In genomic region chr11:116541460-116541859, GRCh38 we compare ENCODE assay signal across 21 cellular contexts.
DNase-seq lines count a peak whose midpoint lies in the region; ATAC-seq, FAIRE-seq and TF ChIP-seq lines count a peak whose summit lies in the region.
"Had no signal": no experiment of that assay in that cellular context is flagged by ENCODE, and none has a peak within 500 bp of the region (broad histone marks: within the 10 kb centered on the region; RNA-seq: fewer than 3 reads in every experiment).

No MANE protein-coding gene starts in this region.

- no peaks in the 10 kb centered on the region for H3K36me3 ChIP-seq in HEK293 (ENCODE audit: control insufficient read depth in 2 of 2, insufficient read depth in 1 of 2, low read length in 2 of 2)

- no peaks in the 10 kb centered on the region for H3K9me3 ChIP-seq in HEK293 (ENCODE audit: control insufficient read depth, insufficient read depth, low read depth, low read length)

- H3K9me3 Mint-ChIP-seq in memory B cell = peaks cover 2% of the 10 kb centered on the region
- H3K9me3 Mint-ChIP-seq: IgD-negative memory B cell had no signal

- ATAC-seq in HG03521 (IDR thresholded peaks at IDR 0.05; ENCODE audit: unreplicated experiment) (peak; percentile 67), memory B cell (ENCODE audit: low read depth) (peak; percentile 39), GM21447 (IDR thresholded peaks at IDR 0.05; ENCODE audit: unreplicated experiment) (no peak)
- ATAC-seq: Panc1 had no signal

- H3K4me1 Mint-ChIP-seq in memory B cell = no peaks in the 10 kb centered on the region
- H3K4me1 Mint-ChIP-seq: IgD-negative memory B cell had no signal

- no peak overlapping the region for H3K4me3 Mint-ChIP-seq in memory B cell
- H3K4me3 Mint-ChIP-seq: IgD-negative memory B cell had no signal

- no peaks in the 10 kb centered on the region for H3K4me1 ChIP-seq in HEK293 (ENCODE audit: control insufficient read depth, insufficient read depth, low read length)

- no peak overlapping the region for H3K27ac Mint-ChIP-seq in memory B cell
- H3K27ac Mint-ChIP-seq: IgD-negative memory B cell had no signal

- FAIRE-seq in GM12891 (lab: Jason Lieb, UNC) = no peak

- TF ChIP-seq CTCF in HEK293 (tag by site-specific recombination; IDR thresholded peaks at IDR 0.05) = no peak

- DNase-seq in GM12891 (ENCODE audit: insufficient read length, low spot score) (no peak), memory B cell (ENCODE audit: low spot score in 2 of 2) (no peak), pons (ENCODE audit: low spot score) (no peak), midbrain (lab: John Stamatoyannopoulos, UW) (no peak)
- DNase-seq: Calu3, DMS79 treated with DMSO at 0.1 percent for 48 hours, GM23248, H7, NCI-H1048, NCI-H1417 treated with DMSO at 0.1 percent for 48 hours, NCI-H1694 treated with DMSO at 0.1 percent for 48 hours, NCI-H2081, NCI-H2227 treated with DMSO at 0.1 percent for 48 hours, NCI-H526 treated with DMSO at 0.1 percent for 48 hours, SHP77 treated with DMSO at 0.1 percent for 48 hours had no signal

- no peaks in the 10 kb centered on the region for H3K36me3 Mint-ChIP-seq in memory B cell
- H3K36me3 Mint-ChIP-seq: IgD-negative memory B cell had no signal

- no peak overlapping the region for H3K27ac ChIP-seq in HEK293 (ENCODE audit: extremely low read depth, low read depth, low read length)
- H3K27ac ChIP-seq: GM23248, KMS-11 had no signal

- H3K4me3 ChIP-seq in HEK293 (ENCODE audit: low read depth, low read length) = no peak overlapping the region
- H3K4me3 ChIP-seq: GM23248 had no signal

- peaks cover 9% of the 10 kb centered on the region for H3K27me3 Mint-ChIP-seq in memory B cell

- CTCF ChIA-PET in HEK293 (lab: Yijun Ruan, JAX) = interaction anchor here (0.8 kb wide), 1 partner anchor 260 kb away, joined by 4 read pairs; no protein-coding TSS in a partner anchor

- TF ChIP-seq POLR2A in GM12891 (IDR thresholded peaks at IDR 0.05; ENCODE audit: low read depth, low read length) = no peak

- POLR2A ChIA-PET in HEK293 (lab: Yijun Ruan, JAX) = no interaction called here

TF ChIP-seq in GM12891, 5 proteins besides CTCF, POLR2A, EP300 and RAD21:
- TF ChIP-seq PAX5 (IDR thresholded peaks at IDR 0.05; ENCODE audit: insufficient read depth, low read length, severe bottlenecking) (no peak), SPI1 (IDR thresholded peaks at IDR 0.05; ENCODE audit: low read depth, low read length) (0 out of 2 replicates have a peak, but pooled peaks have one; percentile 13)

TF ChIP-seq in HEK293, 187 proteins besides CTCF, POLR2A, EP300 and RAD21:
- TF ChIP-seq KLF10 (tag by site-specific recombination; IDR thresholded peaks at IDR 0.05) (no peak), ZNF157 (tag by site-specific recombination; IDR thresholded peaks at IDR 0.05) (peak; percentile 85)
TF ChIP-seq in HEK293: peak in this region for 1.
